Comparison of ENCODE assay signal across 13 cellular contexts in genomic region chr9:16100596-16101091, GRCh38.
DNase-seq lines count a peak whose midpoint lies in the region; ATAC-seq, FAIRE-seq and TF ChIP-seq lines count a peak whose summit lies in the region.
"Had no signal": no experiment of that assay in that cellular context is flagged by ENCODE, and none has a peak within 500 bp of the region (broad histone marks: within the 10 kb centered on the region; RNA-seq: fewer than 3 reads in every experiment).

No MANE protein-coding gene starts in this region.

- H3K27me3 ChIP-seq in brain microvascular endothelial cell (replicated peaks) (no peaks in the 10 kb centered on the region), heart right ventricle (no peaks in the 10 kb centered on the region)

- in situ Hi-C loops in brain microvascular endothelial cell (cut with HindIII; ENCODE audit: low pct_ligation_motif_present, low sequenced_read_pairs) = no loop called here

- WGBS in heart right ventricle, 2 donors = 33 to 36% methylated on average over 8 of the region's 8 CpGs

- H3K9me3 ChIP-seq in heart right ventricle = peaks cover 0 to 4% (median 0%) of the 10 kb centered on the region in 11 donors

- H3K27me3 Mint-ChIP-seq in nephron (ENCODE audit: low read depth) = no peaks in the 10 kb centered on the region

- no peaks in the 10 kb centered on the region for H3K36me3 Mint-ChIP-seq in nephron (ENCODE audit: low read depth)
- H3K36me3 Mint-ChIP-seq: naive thymus-derived CD4-positive, alpha-beta T cell had no signal

- no peak overlapping the region for H3K4me3 ChIP-seq in brain microvascular endothelial cell (ENCODE audit: low read depth, low read length)
- H3K4me3 ChIP-seq in heart right ventricle = no peak overlapping the region
- H3K4me3 ChIP-seq: GM23248 had no signal

- DNase-seq in brain microvascular endothelial cell = peak; percentile 87
- peak; percentile 54 to 57 for DNase-seq in heart right ventricle
- DNase-seq in urothelium cell line (ENCODE audit: low spot score) = peak; percentile 21
- no peak for DNase-seq in NCI-H2196 (lab: John Stamatoyannopoulos, UW; ENCODE audit: unreplicated experiment)
- no peak for DNase-seq in kidney tubule cell (ENCODE audit: low spot score)
- DNase-seq: activated naive CD4-positive, alpha-beta T cell; DMS 273 treated with DMSO at 0.1 percent for 48 hours; GM23248; naive thymus-derived CD4-positive, alpha-beta T cell had no signal

- H3K27ac ChIP-seq in brain microvascular endothelial cell (peak overlapping the region; percentile 70), heart right ventricle (peak overlapping the region in 7 of 10 donors; percentile 17 to 68 (median 60))
- H3K27ac ChIP-seq: GM23248, VCaP had no signal

- peaks cover 87% of the 10 kb centered on the region for H3K4me1 Mint-ChIP-seq in nephron
- H3K4me1 Mint-ChIP-seq: naive thymus-derived CD4-positive, alpha-beta T cell had no signal

- H3K27ac Mint-ChIP-seq in nephron = peak overlapping the region; percentile 93 to 100 (median 97)
- H3K27ac Mint-ChIP-seq: naive thymus-derived CD4-positive, alpha-beta T cell had no signal

- peak overlapping the region in 2 of 3 experiments; percentile 10 to 45 for H3K4me3 Mint-ChIP-seq in nephron
- H3K4me3 Mint-ChIP-seq: naive thymus-derived CD4-positive, alpha-beta T cell had no signal

- TF ChIP-seq CTCF in brain microvascular endothelial cell (IDR thresholded peaks at IDR 0.05; ENCODE audit: low read depth, low read length, missing control alignments) (no peak), heart right ventricle (IDR thresholded peaks at IDR 0.05) (no peak), nephron (IDR thresholded peaks at IDR 0.05; ENCODE audit: unreplicated experiment in 3 of 3) (no peak)

- H3K36me3 ChIP-seq in brain microvascular endothelial cell (replicated peaks) = no peaks in the 10 kb centered on the region
- no peaks in the 10 kb centered on the region for H3K36me3 ChIP-seq in heart right ventricle

- ATAC-seq in heart right ventricle (peak; percentile 92 to 97 (median 94)), GM18519 (IDR thresholded peaks at IDR 0.05; ENCODE audit: low FRiP score, unreplicated experiment) (no peak)
- ATAC-seq: naive thymus-derived CD4-positive, alpha-beta T cell had no signal

- peaks cover 0 to 16% (median 4%) of the 10 kb centered on the region in 9 donors for H3K4me1 ChIP-seq in heart right ventricle

- H3K9me3 Mint-ChIP-seq in nephron = no peaks in the 10 kb centered on the region

- intact Hi-C loops in heart right ventricle (cut with DNase I) = no loop called here

- no peak for FAIRE-seq in urothelium cell line (lab: Jason Lieb, UNC)
- FAIRE-seq: endothelial cell of umbilical vein had no signal

Comparison
In these comparisons a context has a peak if more than half of its experiments do, and no peak if none do; other contexts are left out.
1. DNase-seq: peak in brain microvascular endothelial cell (single experiment), heart right ventricle (2 of 2) and urothelium cell line (single experiment); none in NCI-H2196 (single experiment) and kidney tubule cell (single experiment).